Comparison of ENCODE assay signal across 8 cellular contexts in genomic region chr14:101761032-101761880, GRCh38. TPM values are rescaled to one million over a fixed set of nuclear protein-coding genes. Genes with fewer than 3 reads are reported as not detected.
DNase-seq lines count a peak whose midpoint lies in the region; ATAC-seq and TF ChIP-seq lines count a peak whose summit lies in the region.

Gene PPP2R5C, plus strand, starts transcription at chr14:101761709. Its CDS starts 185 bp downstream, at chr14:101761894.

- TF ChIP-seq CTCF in BE2C (IDR thresholded peaks at IDR 0.05; ENCODE audit: low read depth, low read length) (no peak), lower leg skin (IDR thresholded peaks at IDR 0.05) (no peak)

- H3K4me3 Mint-ChIP-seq in activated CD4-positive, alpha-beta memory T cell treated with anti-CD3 and anti-CD28 coated beads for 36 hours: peak within 1 kb of the TSS; percentile 87

- intact Hi-C loops in activated CD4-positive, alpha-beta memory T cell treated with anti-CD3 and anti-CD28 coated beads for 36 hours (cut with micrococcal nuclease): loop anchor here (2.0 to 10.0 kb wide), 7 partner anchors 38 to 1571 kb away; partner anchors contain the start of genes EIF5, HSP90AA1, YY1 and ZNF839
- intact Hi-C loops in lower leg skin (cut with DNase I; ENCODE audit: low total_unique reads): no loop called here

- CTCF ChIA-PET in activated CD4-positive, alpha-beta memory T cell treated with anti-CD3 and anti-CD28 coated beads for 36 hours (lab: Charles Lee): interaction anchor here (1.9 to 4.2 kb wide), 4 partner anchors 10 to 84 kb away, joined by 6 to 36 read pairs (median 20); no protein-coding TSS in a partner anchor

- POLR2A ChIA-PET in activated CD4-positive, alpha-beta memory T cell treated with anti-CD3 and anti-CD28 coated beads for 36 hours (lab: Charles Lee): interaction anchor here (0.7 to 2.7 kb wide), 6 partner anchors 27 to 62 kb away, joined by 3 to 13 read pairs (median 6); no protein-coding TSS in a partner anchor

- H3K4me1 Mint-ChIP-seq in activated CD4-positive, alpha-beta memory T cell treated with anti-CD3 and anti-CD28 coated beads for 36 hours (ENCODE audit: low read depth): peaks cover 46% of the 10 kb centered on the region

- DNase-seq in BE2C (peak; percentile 96), NCI-H82 treated with DMSO at 0.1 percent for 48 hours (lab: John Stamatoyannopoulos, UW; ENCODE audit: unreplicated experiment) (peak; percentile 36), dermis microvascular lymphatic vessel endothelial cell (ENCODE audit: low read depth in 2 of 2) (peak; percentile 62 to 93), lower leg skin (ENCODE audit: low spot score in 2 of 2) (peak; percentile 86 to 98)
- peak; percentile 91 for DNase-seq in activated CD4-positive, alpha-beta memory T cell treated with anti-CD3 and anti-CD28 coated beads for 36 hours
- peak; percentile 88 for DNase-seq in stimulated activated CD4-positive, alpha-beta T cell treated with anti-CD3 and anti-CD28 coated beads, Interleukin-4, amount 100 ng/mL, for 24 hours

- no peaks in the 10 kb centered on the region for H3K36me3 ChIP-seq in BE2C

- no peaks in the 10 kb centered on the region for H3K9me3 Mint-ChIP-seq in activated CD4-positive, alpha-beta memory T cell treated with anti-CD3 and anti-CD28 coated beads for 36 hours

- peaks cover 11% of the 10 kb centered on the region for H3K27me3 ChIP-seq in BE2C

- no peaks in the 10 kb centered on the region for H3K27me3 Mint-ChIP-seq in activated CD4-positive, alpha-beta memory T cell treated with anti-CD3 and anti-CD28 coated beads for 36 hours

- ATAC-seq in GM19328 (IDR thresholded peaks at IDR 0.05; ENCODE audit: unreplicated experiment) (peak; percentile 57), HG03469 (IDR thresholded peaks at IDR 0.05; ENCODE audit: unreplicated experiment) (peak; percentile 40)

- 1 to 2% methylated on average over 52 to 64 of the region's 110 CpGs for WGBS in lower leg skin, 2 donors

- H3K4me3 ChIP-seq in BE2C (ENCODE audit: low read depth, low read length) (peak within 1 kb of the TSS; percentile 83), lower leg skin (ENCODE audit: low read depth, poor library complexity, severe bottlenecking) (peak within 1 kb of the TSS; percentile 74)

- H3K9me3 ChIP-seq in BE2C: no peaks in the 10 kb centered on the region

- peak within 1 kb of the TSS; percentile 75 for H3K27ac Mint-ChIP-seq in activated CD4-positive, alpha-beta memory T cell treated with anti-CD3 and anti-CD28 coated beads for 36 hours

- H3K36me3 Mint-ChIP-seq in activated CD4-positive, alpha-beta memory T cell treated with anti-CD3 and anti-CD28 coated beads for 36 hours: peaks cover 18% of the 10 kb centered on the region

- TF ChIP-seq POLR2A in lower leg skin (IDR thresholded peaks at IDR 0.05): no peak

- H3K4me1 ChIP-seq in BE2C: peaks cover 10% of the 10 kb centered on the region

RNA-seq across cellular contexts. Expression of gene PPP2R5C, which starts in this region (rescaled TPM):
- 55.0 TPM for polyA plus RNA-seq in BE2C (2012; ENCODE audit: insufficient read depth, insufficient read length, low read depth)
- 100 to 1,000 TPM; 252 to 268 TPM for total RNA-seq in activated CD4-positive, alpha-beta memory T cell treated with anti-CD3 and anti-CD28 coated beads for 36 hours
- total RNA-seq in dermis microvascular lymphatic vessel endothelial cell (60.3 and 71.8 TPM in 2 replicates), lower leg skin (10 to 100 TPM; 74.6 to 89.9 (median 80.3) TPM)

Comparison
In these comparisons a context has a peak if more than half of its experiments do, and no peak if none do; other contexts are left out.
1. Peak in every context shown above with its lines: DNase-seq, ATAC-seq and H3K4me3 ChIP-seq.
2. DNase-seq: peak in every context shown above with its lines; median percentile 96 in BE2C; 92 in lower leg skin; 91 in activated CD4-positive, alpha-beta memory T cell treated with anti-CD3 and anti-CD28 coated beads for 36 hours; 88 in stimulated activated CD4-positive, alpha-beta T cell treated with anti-CD3 and anti-CD28 coated beads, Interleukin-4, amount 100 ng/mL, for 24 hours; 78 in dermis microvascular lymphatic vessel endothelial cell; 36 in NCI-H82 treated with DMSO at 0.1 percent for 48 hours.